Comparison of ENCODE assay signal across 8 cellular contexts in the genomic region with DNA sequence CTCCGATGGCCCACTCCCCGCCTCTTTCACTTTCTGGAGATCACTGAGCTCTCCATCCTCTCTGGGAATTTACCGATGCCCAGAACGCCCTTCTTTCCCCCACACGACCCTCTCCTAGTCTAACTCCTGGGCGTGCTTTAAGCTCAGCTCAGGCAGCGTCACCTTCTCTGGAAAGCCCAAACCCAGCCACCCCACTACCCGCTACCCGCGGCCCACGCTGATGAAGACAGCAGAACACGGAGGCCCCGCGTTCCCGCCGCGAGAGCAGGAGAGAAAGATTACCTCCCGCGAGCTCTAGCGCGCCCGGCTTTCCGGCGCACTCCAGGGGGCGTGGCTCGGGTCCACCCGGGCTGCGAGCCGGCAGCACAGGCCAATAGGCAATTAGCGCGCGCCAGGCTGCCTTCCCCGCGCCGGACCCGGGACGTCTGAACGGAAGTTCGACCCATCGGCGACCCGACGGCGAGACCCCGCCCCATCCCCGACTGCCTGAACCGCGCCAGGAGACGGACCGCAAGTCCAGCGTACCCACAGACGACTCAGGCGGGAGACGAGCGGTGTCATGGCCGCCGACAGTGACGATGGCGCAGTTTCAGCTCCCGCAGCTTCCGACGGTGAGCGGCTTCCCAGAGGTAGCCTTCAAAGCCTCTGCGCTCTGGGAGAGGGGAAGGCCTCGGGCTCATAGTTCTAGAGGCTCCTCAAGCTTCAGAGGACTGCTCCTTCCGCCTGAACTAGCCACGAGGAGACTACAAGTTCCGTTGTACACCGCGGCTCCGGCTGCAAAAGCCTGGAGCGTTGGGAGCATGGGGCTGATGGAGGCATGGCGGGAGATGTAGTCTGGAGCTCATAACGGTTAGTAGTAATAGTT. TPM values are rescaled to one million over a fixed set of nuclear protein-coding genes. Genes with fewer than 3 reads are reported as not detected.
A peak's percentile ranks its signal among the peaks of the same experiment; 100 is the strongest.
DNase-seq lines count a peak whose midpoint lies in the region; ATAC-seq and TF ChIP-seq lines count a peak whose summit lies in the region.

MUTYH (minus strand) TSS at position 747 of the 865 bp plus-strand sequence. CDS start 5,935 bp downstream, outside the sequence.
TOE1 (plus strand) TSS at position 477 of the 865 bp plus-strand sequence; CDS start at position 560, 83 bp downstream.

- peak; percentile 83 for ATAC-seq in HG02588 (IDR thresholded peaks at IDR 0.05; ENCODE audit: unreplicated experiment)

- no peaks in the 10 kb centered on the region for H3K9me2 ChIP-seq in SK-N-SH

- peaks cover 11 to 32% of the 10 kb centered on the region in 2 experiments for H3K36me3 ChIP-seq in SK-N-SH (replicated peaks in 1 of 2; ENCODE audit: control insufficient read depth in 1 of 2, insufficient read depth in 2 of 2, low read length in 1 of 2)
- H3K36me3 ChIP-seq in neutrophil: peaks cover 27% of the 10 kb centered on the region

- H3K4me3 ChIP-seq in GM08714 (ENCODE audit: low read length) (peak within 1 kb of the TSS; percentile 96), SK-N-SH (ENCODE audit: low read depth in 2 of 2, low read length in 1 of 2) (peak within 1 kb of the TSS; percentile 84 to 87), neutrophil (ENCODE audit: low read depth in 1 of 2, low read length in 1 of 2) (peak within 1 kb of the TSS; percentile 84 to 87)

- no peaks in the 10 kb centered on the region for H4K20me1 ChIP-seq in SK-N-SH (ENCODE audit: insufficient read depth)

- DNase-seq in NCI-H1092 (lab: John Stamatoyannopoulos, UW) (peak; percentile 93), SK-N-SH (peak; percentile 96), germinal center (ENCODE audit: low spot score) (peak; percentile 95), substantia nigra (lab: John Stamatoyannopoulos, UW) (peak in 48 of 49 donors; percentile 56 to 94 (median 83))
- DNase-seq in activated naive CD4-positive, alpha-beta T cell treated with anti-CD3 and anti-CD28 coated beads, Interleukin-2, amount 50 U/mL, for 16 hours: peak; percentile 94

- peak within 1 kb of the TSS; percentile 84 for H3K4me2 ChIP-seq in SK-N-SH

- H3F3A ChIP-seq in SK-N-SH (replicated peaks; ENCODE audit: insufficient read depth): peaks cover 13% of the 10 kb centered on the region

- H3K9me3 ChIP-seq in SK-N-SH (no peaks in the 10 kb centered on the region), neutrophil (no peaks in the 10 kb centered on the region)

- peak within 1 kb of the TSS; percentile 94 for H3K9ac ChIP-seq in SK-N-SH

- H3K27ac ChIP-seq in SK-N-SH (ENCODE audit: low read depth in 2 of 2, low read length in 1 of 2): peak within 1 kb of the TSS; percentile 97 to 98
- H3K27ac ChIP-seq in neutrophil: peak within 1 kb of the TSS; percentile 89
- peak within 1 kb of the TSS; percentile 98 for H3K27ac ChIP-seq in substantia nigra (ENCODE audit: low read depth, low read length, poor library complexity, severe bottlenecking)

- H3K27me3 ChIP-seq in SK-N-SH (ENCODE audit: insufficient read depth): no peaks in the 10 kb centered on the region
- H3K27me3 ChIP-seq in neutrophil: no peaks in the 10 kb centered on the region

- under 1% methylated on average over 42 of the region's 74 CpGs for WGBS in SK-N-SH (ENCODE audit: low lambda C conversion rate)

- TF ChIP-seq EP300 in SK-N-SH (IDR thresholded peaks at IDR 0.05; ENCODE audit: borderline replicate concordance in 1 of 2, low read depth in 1 of 2, low read length in 1 of 2): peak in 1 of 2 experiments; percentile 19; a peak in 1 of 4 replicates

- CTCF ChIA-PET in SK-N-SH (lab: Yijun Ruan, JAX): interaction anchor here (1.0 to 5.7 kb wide), 12 partner anchors 10 to 329 kb away, joined by 3 to 38 read pairs (median 6); partner anchors contain the start of genes HECTD3, HPDL, TESK2 and UROD

- H3K79me2 ChIP-seq in SK-N-SH (ENCODE audit: insufficient read depth): peaks cover 37% of the 10 kb centered on the region

- H3K4me1 ChIP-seq in SK-N-SH (ENCODE audit: control insufficient read depth in 1 of 2, insufficient read depth in 2 of 2, low read depth in 1 of 2, low read length in 1 of 2): peaks cover 0 to 11% of the 10 kb centered on the region in 2 experiments; a peak in 1 of 4 replicates
- H3K4me1 ChIP-seq in neutrophil (ENCODE audit: control insufficient read depth in 1 of 2, insufficient read depth in 1 of 2, low read depth in 1 of 2, low read length in 1 of 2): peaks cover 32 to 37% of the 10 kb centered on the region in 2 experiments

- TF ChIP-seq RAD21 in SK-N-SH (IDR thresholded peaks at IDR 0.05; ENCODE audit: low read length): no peak

- H2AFZ ChIP-seq in SK-N-SH (ENCODE audit: low read depth): peak within 1 kb of the TSS; percentile 93

- POLR2A ChIA-PET in SK-N-SH (lab: Yijun Ruan, JAX): interaction anchor here (0.5 to 3.0 kb wide), 24 partner anchors 10 to 565 kb away, joined by 3 to 38 read pairs (median 4); partner anchors contain the start of genes AKR1A1, CCDC163, EIF2B3 and HECTD3

- TF ChIP-seq CTCF in SK-N-SH (IDR thresholded peaks at IDR 0.05) (no peak), neutrophil (IDR thresholded peaks at IDR 0.05) (peak; percentile 18)

TF ChIP-seq in SK-N-SH, 30 proteins besides CTCF, POLR2A, EP300 and RAD21 (continues in another document):
- TF ChIP-seq TEAD4 (IDR thresholded peaks at IDR 0.05; ENCODE audit: borderline replicate concordance, insufficient read depth) (no peak), GABPA (IDR thresholded peaks at IDR 0.05; ENCODE audit: low read depth) (peak; percentile 66), TAF1 (IDR thresholded peaks at IDR 0.05; ENCODE audit: borderline replicate concordance, low read depth, low read length) (peak; percentile 64; the same call in 1 of the 2 replicates), EZH2phosphoT487 (IDR thresholded peaks at IDR 0.05; ENCODE audit: borderline replicate concordance, low read depth) (no peak), TCF12 (IDR thresholded peaks at IDR 0.05) (no peak), REST (IDR thresholded peaks at IDR 0.05; ENCODE audit: low read depth, low read length) (peak; percentile 39), YY1 (IDR thresholded peaks at IDR 0.05; ENCODE audit: low read depth) (peak; percentile 88), SIN3A (IDR thresholded peaks at IDR 0.05; ENCODE audit: borderline replicate concordance, low read depth, low read length) (0 out of 2 replicates have a peak, but pooled peaks have one; percentile 10), NFIC (IDR thresholded peaks at IDR 0.05; ENCODE audit: borderline replicate concordance) (no peak), ELF1 (IDR thresholded peaks at IDR 0.05) (peak; percentile 59), MXI1 (IDR thresholded peaks at IDR 0.05; ENCODE audit: low read depth, low read length) (no peak; the same call in 1 of the 2 replicates), SMC3 (IDR thresholded peaks at IDR 0.05; ENCODE audit: low read depth, low read length) (no peak), RCOR1 (IDR thresholded peaks at IDR 0.05; ENCODE audit: low read length) (no peak), FOSL2 (IDR thresholded peaks at IDR 0.05; ENCODE audit: borderline replicate concordance, low read depth) (no peak)
- TF ChIP-seq, protein P1, sequence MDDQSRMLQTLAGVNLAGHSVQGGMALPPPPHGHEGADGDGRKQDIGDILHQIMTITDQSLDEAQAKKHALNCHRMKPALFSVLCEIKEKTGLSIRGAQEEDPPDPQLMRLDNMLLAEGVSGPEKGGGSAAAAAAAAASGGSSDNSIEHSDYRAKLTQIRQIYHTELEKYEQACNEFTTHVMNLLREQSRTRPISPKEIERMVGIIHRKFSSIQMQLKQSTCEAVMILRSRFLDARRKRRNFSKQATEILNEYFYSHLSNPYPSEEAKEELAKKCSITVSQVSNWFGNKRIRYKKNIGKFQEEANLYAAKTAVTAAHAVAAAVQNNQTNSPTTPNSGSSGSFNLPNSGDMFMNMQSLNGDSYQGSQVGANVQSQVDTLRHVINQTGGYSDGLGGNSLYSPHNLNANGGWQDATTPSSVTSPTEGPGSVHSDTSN (IDR thresholded peaks at IDR 0.05): 0 out of 2 replicates have a peak, but pooled peaks have one; percentile 9
- TF ChIP-seq, protein P2, sequence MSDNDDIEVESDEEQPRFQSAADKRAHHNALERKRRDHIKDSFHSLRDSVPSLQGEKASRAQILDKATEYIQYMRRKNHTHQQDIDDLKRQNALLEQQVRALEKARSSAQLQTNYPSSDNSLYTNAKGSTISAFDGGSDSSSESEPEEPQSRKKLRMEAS (IDR thresholded peaks at IDR 0.05; ENCODE audit: low read depth): peak; percentile 56; the same call in 1 of the 2 replicates

RNA-seq across cellular contexts. Expression of gene MUTYH, which starts in this region (rescaled TPM):
- 21.9 and 23.3 TPM in 2 replicates for polyA plus RNA-seq in SK-N-SH (2012; rRNA removed)
- polyA plus RNA-seq in SK-N-SH (2012; cell fraction: cytosol; rRNA removed): 7.4 and 12.1 TPM in 2 replicates
- polyA plus RNA-seq in SK-N-SH (2012; cell fraction: nucleus; rRNA removed): 95.0 and 118 TPM in 2 replicates

RNA-seq across cellular contexts. Expression of gene TOE1, which starts in this region (rescaled TPM):
- 17.3 and 19.1 TPM in 2 replicates for polyA plus RNA-seq in SK-N-SH (2012; rRNA removed)
- polyA plus RNA-seq in SK-N-SH (2012; cell fraction: cytosol; rRNA removed): 12.2 and 15.6 TPM in 2 replicates
- 35.8 and 36.9 TPM in 2 replicates for polyA plus RNA-seq in SK-N-SH (2012; cell fraction: nucleus; rRNA removed)

Comparison
In these comparisons a context has a peak if more than half of its experiments do, and no peak if none do; other contexts are left out.
1. Peak in every context shown above with its lines: DNase-seq, ATAC-seq, H3K4me3 ChIP-seq and H3K27ac ChIP-seq.